18 cellular contexts compared by ENCODE assay signal in genomic region chr1:224274970-224275626, GRCh38.
"Had no signal": no experiment of that assay in that cellular context is flagged by ENCODE, and none has a peak within 500 bp of the region (broad histone marks: within the 10 kb centered on the region; RNA-seq: fewer than 3 reads in every experiment).

No MANE protein-coding gene starts in this region.

- ATAC-seq: activated CD8-positive, alpha-beta memory T cell treated with anti-CD3 and anti-CD28 coated beads, Interleukin-2, amount 10 ng/mL, durations not matched to agents 7 days and 5 days; right lobe of liver; upper lobe of right lung had no signal

- H3K9me3 Mint-ChIP-seq: activated naive CD8-positive, alpha-beta T cell treated with anti-CD3 and anti-CD28 coated beads for 36 hours; brain; central memory CD8-positive, alpha-beta T cell; neural progenitor cell had no signal

- H3K4me3 Mint-ChIP-seq: activated CD8-positive, alpha-beta memory T cell treated with anti-CD3 and anti-CD28 coated beads, Interleukin-2, amount 10 ng/mL, durations not matched to agents 7 days and 5 days; activated naive CD8-positive, alpha-beta T cell treated with anti-CD3 and anti-CD28 coated beads for 36 hours; brain; central memory CD8-positive, alpha-beta T cell; neural progenitor cell had no signal

- H3K27me3 Mint-ChIP-seq: activated CD8-positive, alpha-beta memory T cell treated with anti-CD3 and anti-CD28 coated beads, Interleukin-2, amount 10 ng/mL, durations not matched to agents 7 days and 5 days; activated naive CD8-positive, alpha-beta T cell treated with anti-CD3 and anti-CD28 coated beads for 36 hours; brain; central memory CD8-positive, alpha-beta T cell had no signal

- DNase-seq: activated CD4-positive, alpha-beta T cell treated with anti-CD3 and anti-CD28 coated beads for 1 hour; activated CD4-positive, alpha-beta T cell treated with anti-CD3 and anti-CD28 coated beads, Interleukin-2, amount 50 U/mL, for 4 hours; activated CD8-positive, alpha-beta memory T cell treated with anti-CD3 and anti-CD28 coated beads, Interleukin-2, amount 10 ng/mL, durations not matched to agents 7 days and 5 days; activated naive CD8-positive, alpha-beta T cell treated with anti-CD3 and anti-CD28 coated beads for 36 hours; activated T-cell treated with anti-CD3 and anti-CD28 coated beads, Interleukin-2, amount 50 U/mL, for 1 hour; amygdala; effector CD8-positive, alpha-beta T cell; foreskin melanocyte; kidney glomerular epithelial cell; right lobe of liver; stimulated activated CD4-positive, alpha-beta T cell treated with anti-CD3 and anti-CD28 coated beads, Interleukin-4, amount 100 ng/mL, for 4 hours; stimulated activated CD8-positive, alpha-beta memory T cell treated with anti-CD3 and anti-CD28 coated beads, Interleukin-4, amount 100 ng/mL, for 48 hours; stimulated activated naive CD4-positive, alpha-beta T cell treated with Interleukin-2 at 50 U/mL for 16 hours; T-helper 1 cell; upper lobe of right lung had no signal

- H3K4me1 Mint-ChIP-seq: activated naive CD8-positive, alpha-beta T cell treated with anti-CD3 and anti-CD28 coated beads for 36 hours; brain; central memory CD8-positive, alpha-beta T cell; neural progenitor cell had no signal

- H3K27ac Mint-ChIP-seq: activated CD8-positive, alpha-beta memory T cell treated with anti-CD3 and anti-CD28 coated beads, Interleukin-2, amount 10 ng/mL, durations not matched to agents 7 days and 5 days; activated naive CD8-positive, alpha-beta T cell treated with anti-CD3 and anti-CD28 coated beads for 36 hours; brain; neural progenitor cell had no signal
